Comparison of ENCODE assay signal across 1 cellular context in the genomic region with DNA sequence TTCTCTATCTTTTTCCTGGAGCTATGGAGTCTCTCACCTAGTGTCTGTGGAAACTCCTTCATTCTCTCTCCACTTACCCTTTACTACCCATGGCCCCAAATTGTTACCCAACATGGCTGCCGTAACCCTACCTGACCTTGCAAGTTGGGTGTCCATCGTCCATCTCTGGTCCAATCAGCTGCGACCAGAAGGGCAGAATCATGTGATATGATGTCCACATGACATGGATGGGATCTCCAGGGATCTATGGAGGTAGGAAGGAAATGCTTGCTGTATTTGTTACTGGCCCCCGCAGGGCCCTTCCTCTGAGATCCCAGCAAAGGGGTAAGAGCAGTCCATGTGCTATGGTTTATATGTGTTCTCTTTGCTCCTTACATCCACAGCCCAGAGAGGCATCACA.
TF ChIP-seq lines count a peak whose summit lies in the region.

No MANE protein-coding gene starts in this region.

TF ChIP-seq in K562, 482 proteins besides CTCF, POLR2A, EP300 and RAD21 (continued from another document):
- TF ChIP-seq RAD51 (IDR thresholded peaks at IDR 0.05; ENCODE audit: borderline replicate concordance, low read depth) (peak; percentile 89), CBFA2T2 (conservative IDR thresholded peaks at IDR 0.05) (peak; percentile 44), CCNT2 (IDR thresholded peaks at IDR 0.05; ENCODE audit: borderline replicate concordance, extremely low read depth, insufficient read length, low read depth, low read length) (no peak), NR4A1 (CRISPR knock-in tag; IDR thresholded peaks at IDR 0.05) (no peak), NR4A1 (tag; IDR thresholded peaks at IDR 0.05) (0 out of 2 replicates have a peak, but pooled peaks have one; percentile 26), DIDO1 (tag; IDR thresholded peaks at IDR 0.05; ENCODE audit: low read depth) (no peak), ZNF717 (CRISPR knock-in tag; IDR thresholded peaks at IDR 0.05) (no peak), IRF2 (CRISPR knock-in tag; IDR thresholded peaks at IDR 0.05) (no peak), ARID3B (CRISPR knock-in tag; IDR thresholded peaks at IDR 0.05; ENCODE audit: borderline replicate concordance) (no peak), USF2 (CRISPR knock-in tag; IDR thresholded peaks at IDR 0.05) (peak; percentile 56), KDM4B (IDR thresholded peaks at IDR 0.05; ENCODE audit: borderline replicate concordance in 2 of 2, low read depth in 1 of 2) (no peak), PKNOX1 (IDR thresholded peaks at IDR 0.05) (0 out of 2 replicates have a peak, but pooled peaks have one; percentile 8), USF1 (CRISPR knock-in tag; IDR thresholded peaks at IDR 0.05) (peak; percentile 87), SRSF7 (optimal IDR thresholded peaks at IDR 0.05; ENCODE audit: low read depth, low read length) (no peak), ASH1L (IDR thresholded peaks at IDR 0.05; ENCODE audit: borderline replicate concordance, low read depth, partially characterized antibody) (no peak), GABPA (tag; conservative IDR thresholded peaks at IDR 0.05; ENCODE audit: low read depth) (no peak), BRD4 (IDR thresholded peaks at IDR 0.05) (no peak), NFRKB (IDR thresholded peaks at IDR 0.05; ENCODE audit: low read depth) (peak; percentile 45; the same call in 1 of the 2 replicates), ZNF140 (CRISPR knock-in tag; IDR thresholded peaks at IDR 0.05) (no peak), SPI1 (IDR thresholded peaks at IDR 0.05; ENCODE audit: borderline replicate concordance, low read depth, low read length) (no peak), GATAD2A (IDR thresholded peaks at IDR 0.05) (no peak), PCBP2 (IDR thresholded peaks at IDR 0.05; ENCODE audit: low read depth, low read length, poor library complexity, severe bottlenecking) (no peak), ZNF239 (CRISPR knock-in tag; IDR thresholded peaks at IDR 0.05) (no peak), ELK3 (CRISPR knock-in tag; IDR thresholded peaks at IDR 0.05) (no peak), DLX4 (CRISPR knock-in tag; IDR thresholded peaks at IDR 0.05) (no peak), ELF1 (tag; IDR thresholded peaks at IDR 0.05) (0 out of 2 replicates have a peak, but pooled peaks have one; percentile 22)
- TF ChIP-seq, protein P1, sequence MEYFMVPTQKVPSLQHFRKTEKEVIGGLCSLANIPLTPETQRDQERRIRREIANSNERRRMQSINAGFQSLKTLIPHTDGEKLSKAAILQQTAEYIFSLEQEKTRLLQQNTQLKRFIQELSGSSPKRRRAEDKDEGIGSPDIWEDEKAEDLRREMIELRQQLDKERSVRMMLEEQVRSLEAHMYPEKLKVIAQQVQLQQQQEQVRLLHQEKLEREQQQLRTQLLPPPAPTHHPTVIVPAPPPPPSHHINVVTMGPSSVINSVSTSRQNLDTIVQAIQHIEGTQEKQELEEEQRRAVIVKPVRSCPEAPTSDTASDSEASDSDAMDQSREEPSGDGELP (CRISPR knock-in tag; IDR thresholded peaks at IDR 0.05; ENCODE audit: borderline replicate concordance), result 0 out of 2 replicates have a peak, but pooled peaks have one; percentile 14
- TF ChIP-seq, protein P2, sequence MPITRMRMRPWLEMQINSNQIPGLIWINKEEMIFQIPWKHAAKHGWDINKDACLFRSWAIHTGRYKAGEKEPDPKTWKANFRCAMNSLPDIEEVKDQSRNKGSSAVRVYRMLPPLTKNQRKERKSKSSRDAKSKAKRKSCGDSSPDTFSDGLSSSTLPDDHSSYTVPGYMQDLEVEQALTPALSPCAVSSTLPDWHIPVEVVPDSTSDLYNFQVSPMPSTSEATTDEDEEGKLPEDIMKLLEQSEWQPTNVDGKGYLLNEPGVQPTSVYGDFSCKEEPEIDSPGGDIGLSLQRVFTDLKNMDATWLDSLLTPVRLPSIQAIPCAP (CRISPR knock-in tag; IDR thresholded peaks at IDR 0.05; ENCODE audit: borderline replicate concordance), result no peak
- TF ChIP-seq, protein P3, sequence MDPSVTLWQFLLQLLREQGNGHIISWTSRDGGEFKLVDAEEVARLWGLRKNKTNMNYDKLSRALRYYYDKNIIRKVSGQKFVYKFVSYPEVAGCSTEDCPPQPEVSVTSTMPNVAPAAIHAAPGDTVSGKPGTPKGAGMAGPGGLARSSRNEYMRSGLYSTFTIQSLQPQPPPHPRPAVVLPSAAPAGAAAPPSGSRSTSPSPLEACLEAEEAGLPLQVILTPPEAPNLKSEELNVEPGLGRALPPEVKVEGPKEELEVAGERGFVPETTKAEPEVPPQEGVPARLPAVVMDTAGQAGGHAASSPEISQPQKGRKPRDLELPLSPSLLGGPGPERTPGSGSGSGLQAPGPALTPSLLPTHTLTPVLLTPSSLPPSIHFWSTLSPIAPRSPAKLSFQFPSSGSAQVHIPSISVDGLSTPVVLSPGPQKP (CRISPR knock-in tag; IDR thresholded peaks at IDR 0.05), result no peak
- TF ChIP-seq, protein P4, sequence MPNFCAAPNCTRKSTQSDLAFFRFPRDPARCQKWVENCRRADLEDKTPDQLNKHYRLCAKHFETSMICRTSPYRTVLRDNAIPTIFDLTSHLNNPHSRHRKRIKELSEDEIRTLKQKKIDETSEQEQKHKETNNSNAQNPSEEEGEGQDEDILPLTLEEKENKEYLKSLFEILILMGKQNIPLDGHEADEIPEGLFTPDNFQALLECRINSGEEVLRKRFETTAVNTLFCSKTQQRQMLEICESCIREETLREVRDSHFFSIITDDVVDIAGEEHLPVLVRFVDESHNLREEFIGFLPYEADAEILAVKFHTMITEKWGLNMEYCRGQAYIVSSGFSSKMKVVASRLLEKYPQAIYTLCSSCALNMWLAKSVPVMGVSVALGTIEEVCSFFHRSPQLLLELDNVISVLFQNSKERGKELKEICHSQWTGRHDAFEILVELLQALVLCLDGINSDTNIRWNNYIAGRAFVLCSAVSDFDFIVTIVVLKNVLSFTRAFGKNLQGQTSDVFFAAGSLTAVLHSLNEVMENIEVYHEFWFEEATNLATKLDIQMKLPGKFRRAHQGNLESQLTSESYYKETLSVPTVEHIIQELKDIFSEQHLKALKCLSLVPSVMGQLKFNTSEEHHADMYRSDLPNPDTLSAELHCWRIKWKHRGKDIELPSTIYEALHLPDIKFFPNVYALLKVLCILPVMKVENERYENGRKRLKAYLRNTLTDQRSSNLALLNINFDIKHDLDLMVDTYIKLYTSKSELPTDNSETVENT (CRISPR knock-in tag; IDR thresholded peaks at IDR 0.05), result no peak
